Comparison of ENCODE assay signal across 8 cellular contexts in the genomic region with DNA sequence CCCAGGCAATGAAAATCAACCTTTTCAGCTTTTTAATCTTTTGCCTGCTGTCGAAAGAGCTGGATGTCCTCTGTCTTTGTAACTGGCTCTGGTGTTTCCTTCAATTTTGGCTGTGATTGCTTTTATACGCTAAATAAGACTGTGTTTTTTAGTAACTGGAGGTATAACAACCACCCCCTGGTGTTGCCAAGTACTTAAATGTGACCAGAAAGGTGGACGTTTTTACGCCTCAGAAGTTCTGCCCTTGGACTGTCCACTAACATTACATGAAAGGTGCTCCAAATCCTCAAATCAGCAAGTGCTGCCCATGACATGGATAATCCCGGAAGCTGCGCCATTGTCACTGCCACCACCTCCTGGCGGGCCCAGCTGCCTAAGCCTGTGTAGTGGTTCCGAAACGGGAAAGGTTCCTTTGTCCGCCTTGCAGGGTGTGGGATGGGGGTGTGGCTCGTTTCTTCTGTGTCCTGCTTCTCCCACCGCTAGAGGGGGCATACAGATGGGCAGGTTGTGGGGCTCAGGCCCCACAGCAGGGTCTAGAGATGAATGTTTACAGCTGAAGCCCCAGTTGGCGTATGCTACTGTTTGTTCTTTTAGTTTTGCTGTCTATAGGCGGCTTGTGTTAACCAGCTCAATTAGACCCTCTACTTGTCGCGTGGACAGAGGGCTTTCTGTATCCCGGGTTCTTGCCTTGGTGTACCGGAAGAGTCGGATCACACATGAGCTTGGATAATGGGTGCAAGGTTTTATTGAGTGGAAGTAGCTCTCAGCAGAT.
DNase-seq lines count a peak whose midpoint lies in the region; ATAC-seq and TF ChIP-seq lines count a peak whose summit lies in the region.

No MANE protein-coding gene starts in this region.

- no peaks in the 10 kb centered on the region for H3K79me2 ChIP-seq in Karpas-422 (ENCODE audit: low read length)

- no peaks in the 10 kb centered on the region for H4K20me1 ChIP-seq in Karpas-422 (ENCODE audit: insufficient read depth, low read depth, low read length)

- intact Hi-C loops in transverse colon (cut with DNase I; ENCODE audit: low total_unique reads): no loop called here

- no peak for TF ChIP-seq EP300 in transverse colon (IDR thresholded peaks at IDR 0.05; ENCODE audit: low read depth)

- H3K4me1 Mint-ChIP-seq in activated naive CD8-positive, alpha-beta T cell treated with anti-CD3 and anti-CD28 coated beads, Interleukin-2, amount 50 U/mL, for 24 hours: no peaks in the 10 kb centered on the region

- H3K4me1 ChIP-seq in Karpas-422 (ENCODE audit: low read length) (peaks cover 16% of the 10 kb centered on the region), transverse colon (no peaks in the 10 kb centered on the region)

- in situ Hi-C loops in transverse colon (cut with MboI; ENCODE audit: low pct_ligation_motif_present in 1 of 4, low pct_unique_long_range_greater_than_20kb in 1 of 4, low sequenced_read_pairs in 3 of 4): loop anchor here in 3 of 4 donors (25.0 kb wide), 4 partner anchors 420 to 645 kb away; partner anchors contain the start of genes ESS2 (in 1 of the 3), SLC25A1 (in 1 of the 3) and TSSK2 (in 1 of the 3)

- H3K36me3 Mint-ChIP-seq in activated naive CD8-positive, alpha-beta T cell treated with anti-CD3 and anti-CD28 coated beads, Interleukin-2, amount 50 U/mL, for 24 hours (ENCODE audit: low read depth): no peaks in the 10 kb centered on the region

- no peak overlapping the region for H3K27ac Mint-ChIP-seq in activated naive CD8-positive, alpha-beta T cell treated with anti-CD3 and anti-CD28 coated beads, Interleukin-2, amount 50 U/mL, for 24 hours

- WGBS in transverse colon (ENCODE audit: low coverage in 1 of 2), 2 donors: 56 to 87% methylated on average over 6 to 19 of the region's 19 CpGs

- H2AFZ ChIP-seq in Karpas-422 (ENCODE audit: low read length): no peak overlapping the region

- H3K4me3 ChIP-seq in Karpas-422 (ENCODE audit: low read length): no peak overlapping the region
- no peak overlapping the region for H3K4me3 ChIP-seq in transverse colon

- no peak overlapping the region for H3K9ac ChIP-seq in Karpas-422 (ENCODE audit: low read length)

- no peak overlapping the region for H3K27ac ChIP-seq in Karpas-422 (ENCODE audit: low read length)
- no peak overlapping the region for H3K27ac ChIP-seq in transverse colon

- H3K27me3 Mint-ChIP-seq in activated naive CD8-positive, alpha-beta T cell treated with anti-CD3 and anti-CD28 coated beads, Interleukin-2, amount 50 U/mL, for 24 hours: peaks cover 5% of the 10 kb centered on the region

- H3K4me3 Mint-ChIP-seq in activated naive CD8-positive, alpha-beta T cell treated with anti-CD3 and anti-CD28 coated beads, Interleukin-2, amount 50 U/mL, for 24 hours: no peak overlapping the region

- DNase-seq in ELF-1 (ENCODE audit: low read depth, low spot score) (peak; percentile 75), Karpas-422 (peak; percentile 80), left kidney (ENCODE audit: low read depth, low spot score) (peak; percentile 65), transverse colon (no peak), NK-92 (lab: John Stamatoyannopoulos, UW; ENCODE audit: unreplicated experiment) (no peak), NCI-H1048 (lab: John Stamatoyannopoulos, UW) (no peak)
- peak; percentile 25 for DNase-seq in activated naive CD8-positive, alpha-beta T cell treated with anti-CD3 and anti-CD28 coated beads, Interleukin-2, amount 50 U/mL, for 24 hours

- H3K9me2 ChIP-seq in Karpas-422 (replicated peaks; ENCODE audit: insufficient read depth, low read length): no peaks in the 10 kb centered on the region

- no peaks in the 10 kb centered on the region for H3K9me3 Mint-ChIP-seq in activated naive CD8-positive, alpha-beta T cell treated with anti-CD3 and anti-CD28 coated beads, Interleukin-2, amount 50 U/mL, for 24 hours

- no peak for TF ChIP-seq POLR2A in transverse colon (IDR thresholded peaks at IDR 0.05)

- no peaks in the 10 kb centered on the region for H3K36me3 ChIP-seq in Karpas-422 (ENCODE audit: insufficient read depth, low read length)
- no peaks in the 10 kb centered on the region for H3K36me3 ChIP-seq in transverse colon

- no peaks in the 10 kb centered on the region for H3K27me3 ChIP-seq in Karpas-422 (ENCODE audit: low read length)
- H3K27me3 ChIP-seq in transverse colon: peaks cover 23% of the 10 kb centered on the region

- no peak overlapping the region for H3K4me2 ChIP-seq in Karpas-422 (ENCODE audit: low read depth, low read length, poor library complexity, severe bottlenecking)

- TF ChIP-seq CTCF in transverse colon (IDR thresholded peaks at IDR 0.05): peak in 2 of 5 experiments; percentile 7 to 17

- H3K9me3 ChIP-seq in Karpas-422 (ENCODE audit: low read length) (no peaks in the 10 kb centered on the region), transverse colon (no peaks in the 10 kb centered on the region)

- ATAC-seq in activated naive CD8-positive, alpha-beta T cell treated with anti-CD3 and anti-CD28 coated beads, Interleukin-2, amount 50 U/mL, for 24 hours: no peak
- ATAC-seq in HG02938 (IDR thresholded peaks at IDR 0.05; ENCODE audit: unreplicated experiment): no peak

Comparison
In these comparisons a context has a peak if more than half of its experiments do, and no peak if none do; other contexts are left out.
1. DNase-seq: peak in ELF-1 (single experiment), Karpas-422 (single experiment), activated naive CD8-positive, alpha-beta T cell treated with anti-CD3 and anti-CD28 coated beads, Interleukin-2, amount 50 U/mL, for 24 hours (single experiment) and left kidney (single experiment); none in transverse colon (single experiment), NK-92 (single experiment) and NCI-H1048 (single experiment).